In genomic region chr21:31927872-31928476, GRCh38 we compare ENCODE assay signal across 2 cellular contexts.
TF ChIP-seq lines count a peak whose summit lies in the region.

No MANE protein-coding gene starts in this region.

TF ChIP-seq in HepG2, 621 proteins besides CTCF, POLR2A, EP300 and RAD21:
- TF ChIP-seq CEBPG (CRISPR knock-in tag; IDR thresholded peaks at IDR 0.05) (no peak), ELF4 (CRISPR knock-in tag; IDR thresholded peaks at IDR 0.05; ENCODE audit: borderline replicate concordance) (no peak), JUND (CRISPR knock-in tag; IDR thresholded peaks at IDR 0.05) (no peak), TAF15 (IDR thresholded peaks at IDR 0.05; ENCODE audit: low read depth, low read length, poor library complexity, severe bottlenecking) (no peak), NBN (conservative IDR thresholded peaks at IDR 0.05) (no peak)
TF ChIP-seq in HepG2: peak in this region for 0.

TF ChIP-seq in neural cell, 6 proteins besides CTCF, POLR2A, EP300 and RAD21:
- no peak for TF ChIP-seq EZH2 (IDR thresholded peaks at IDR 0.05; ENCODE audit: borderline replicate concordance, insufficient read depth, low read length, poor library complexity, severe bottlenecking)
- peak; percentile 98 for TF ChIP-seq REST (IDR thresholded peaks at IDR 0.05; ENCODE audit: borderline replicate concordance)
- peak; percentile 36 for TF ChIP-seq TAF1 (IDR thresholded peaks at IDR 0.05; ENCODE audit: low read depth)
- peak; percentile 61 for TF ChIP-seq POLR2AphosphoS5 (IDR thresholded peaks at IDR 0.05)
